ENCODE assay signal across 7 cellular contexts in the genomic region with DNA sequence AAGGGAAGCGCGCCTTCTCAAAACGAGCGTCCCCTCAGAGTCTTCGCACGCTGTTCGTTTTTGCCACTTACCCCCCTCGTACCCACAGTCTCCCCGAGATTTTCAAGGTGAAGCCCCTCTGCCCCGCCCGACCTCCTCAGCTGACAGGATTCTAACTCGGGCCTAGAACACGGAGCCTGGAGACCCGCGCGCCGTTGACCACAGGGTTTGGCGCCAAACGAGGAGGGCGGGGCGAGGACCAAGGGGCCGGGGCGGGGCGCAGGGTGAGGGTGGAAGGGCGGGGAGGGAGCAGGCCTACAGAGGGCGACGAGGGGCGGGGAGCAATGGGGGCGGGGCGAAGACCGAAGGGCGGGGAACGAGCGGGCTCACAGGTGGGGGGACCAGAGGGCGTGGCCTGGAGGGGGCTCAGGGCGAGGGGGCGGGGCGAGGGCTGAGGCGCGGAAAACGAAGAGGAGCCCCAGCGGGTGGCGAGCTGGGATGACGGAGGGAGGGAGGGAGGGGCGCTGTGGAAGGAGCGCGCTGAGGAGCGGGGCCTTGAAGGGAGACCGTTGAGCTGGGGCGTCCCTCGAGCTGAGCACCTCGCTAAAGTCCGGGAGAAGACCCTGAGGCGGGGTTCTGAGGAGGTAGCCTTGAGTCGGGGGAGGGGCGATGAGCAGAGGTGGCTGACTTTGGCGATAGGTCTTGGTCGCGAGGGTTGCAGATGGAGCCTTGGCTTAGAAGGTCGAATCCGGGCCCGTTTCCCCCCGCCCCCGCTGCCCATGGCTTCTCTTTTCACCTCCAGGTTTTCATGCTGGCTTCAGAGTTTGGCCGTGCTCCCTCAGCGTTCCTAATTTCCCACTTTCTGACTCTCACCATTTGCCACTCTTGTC. TPM values are rescaled to one million over a fixed set of nuclear protein-coding genes. Genes with fewer than 3 reads are reported as not detected.
DNase-seq lines count a peak whose midpoint lies in the region; ATAC-seq, FAIRE-seq and TF ChIP-seq lines count a peak whose summit lies in the region.

A gene with protein sequence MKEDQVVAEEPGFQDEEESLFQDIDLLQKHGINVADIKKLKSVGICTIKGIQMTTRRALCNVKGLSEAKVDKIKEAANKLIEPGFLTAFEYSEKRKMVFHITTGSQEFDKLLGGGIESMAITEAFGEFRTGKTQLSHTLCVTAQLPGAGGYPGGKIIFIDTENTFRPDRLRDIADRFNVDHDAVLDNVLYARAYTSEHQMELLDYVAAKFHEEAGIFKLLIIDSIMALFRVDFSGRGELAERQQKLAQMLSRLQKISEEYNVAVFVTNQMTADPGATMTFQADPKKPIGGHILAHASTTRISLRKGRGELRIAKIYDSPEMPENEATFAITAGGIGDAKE (minus strand): TSS at position 212 of the 869 bp plus-strand sequence. CDS start 1,927 bp downstream, outside the sequence.

- peak within 1 kb of the TSS; percentile 40 for H3K27ac ChIP-seq in OCI-LY3 (ENCODE audit: low read length)
- H3K27ac ChIP-seq in endothelial cell of umbilical vein (ENCODE audit: insufficient read depth, low read depth, low read length): no peak within 1 kb of the TSS

- H3K4me3 Mint-ChIP-seq in mesothelial cell of epicardium: peak within 1 kb of the TSS; percentile 76

- H3K4me3 ChIP-seq in OCI-LY3 (ENCODE audit: low read length) (peak within 1 kb of the TSS; percentile 88), endothelial cell of umbilical vein (replicated peaks in 1 of 3; ENCODE audit: insufficient read depth in 1 of 3, low read depth in 1 of 3, low read length in 3 of 3) (peak within 1 kb of the TSS; percentile 19 to 75 (median 60))

- POLR2A ChIA-PET in endothelial cell of umbilical vein (lab: Charles Lee): interaction anchor here (0.7 kb wide), 1 partner anchor 81 kb away, joined by 3 read pairs; no protein-coding TSS in a partner anchor

- H3K4me2 ChIP-seq in OCI-LY3 (ENCODE audit: low read length) (peak within 1 kb of the TSS; percentile 93), endothelial cell of umbilical vein (ENCODE audit: insufficient read depth, low read length) (peak within 1 kb of the TSS; percentile 66)

- H3K27me3 Mint-ChIP-seq in mesothelial cell of epicardium (ENCODE audit: low read depth): peaks cover 8% of the 10 kb centered on the region

- ATAC-seq in GM18511 (IDR thresholded peaks at IDR 0.05; ENCODE audit: unreplicated experiment): peak; percentile 58

- H3K4me1 Mint-ChIP-seq in mesothelial cell of epicardium: peaks cover 16% of the 10 kb centered on the region

- dilution Hi-C loops in endothelial cell of umbilical vein (cut with MboI; ENCODE audit: extremely low pct_ligation_motif_present, low sequenced_read_pairs): no loop called here

- intact Hi-C loops in endothelial cell of umbilical vein (cut with micrococcal nuclease): loop anchor here (1.0 to 10.0 kb wide), 3 partner anchors 65 to 518 kb away; no protein-coding TSS in a partner anchor

- H3K9me3 ChIP-seq in OCI-LY3 (ENCODE audit: insufficient read depth, low read length): no peaks in the 10 kb centered on the region
- H3K9me3 ChIP-seq in endothelial cell of umbilical vein (replicated peaks; ENCODE audit: control insufficient read depth, insufficient read depth, low read length): no peaks in the 10 kb centered on the region

- peak within 1 kb of the TSS; percentile 81 for H3K27ac Mint-ChIP-seq in mesothelial cell of epicardium

- DNase-seq in HS-5 (ENCODE audit: low read depth): peak; percentile 68
- peak; percentile 98 for DNase-seq in activated T-cell treated with anti-CD3 and anti-CD28 coated beads for 1 hour (ENCODE audit: low read depth)
- DNase-seq in endothelial cell of umbilical vein (ENCODE audit: low read depth, low spot score): peak; percentile 69
- DNase-seq in mesothelial cell of epicardium (ENCODE audit: low spot score in 2 of 2, unreplicated experiment in 2 of 2): peak; percentile 88 to 95
- DNase-seq in stimulated activated CD8-positive, alpha-beta memory T cell treated with anti-CD3 and anti-CD28 coated beads, Interleukin-15, amount 100 ng/mL, for 4 hours (ENCODE audit: low read depth in 2 of 2): peak; percentile 91 to 92

- no peak for TF ChIP-seq CTCF in OCI-LY3 (IDR thresholded peaks at IDR 0.05; ENCODE audit: low read depth, low read length)
- no peak for TF ChIP-seq CTCF in endothelial cell of umbilical vein (IDR thresholded peaks at IDR 0.05; ENCODE audit: extremely low read depth in 1 of 2, insufficient read depth in 1 of 2, low read depth in 1 of 2, low read length in 2 of 2)
- TF ChIP-seq CTCF in mesothelial cell of epicardium (IDR thresholded peaks at IDR 0.05; ENCODE audit: unreplicated experiment): no peak

- H2AFZ ChIP-seq in OCI-LY3 (ENCODE audit: low read depth, low read length) (peak within 1 kb of the TSS; percentile 79), endothelial cell of umbilical vein (ENCODE audit: low read depth, low read length) (peak within 1 kb of the TSS; percentile 91)

- H3K27me3 ChIP-seq in OCI-LY3 (ENCODE audit: low read depth, low read length) (peaks cover 3% of the 10 kb centered on the region; the same call in 1 of the 2 replicates), endothelial cell of umbilical vein (ENCODE audit: control insufficient read depth in 2 of 2, insufficient read depth in 2 of 2, low read length in 2 of 2) (peaks cover 0 to 2% of the 10 kb centered on the region in 2 experiments)

- H4K20me1 ChIP-seq in OCI-LY3 (ENCODE audit: insufficient read depth, low read length): no peaks in the 10 kb centered on the region
- no peaks in the 10 kb centered on the region for H4K20me1 ChIP-seq in endothelial cell of umbilical vein (replicated peaks; ENCODE audit: control insufficient read depth, extremely low read depth, insufficient read depth, low read length)

- peaks cover 4% of the 10 kb centered on the region for H3K36me3 ChIP-seq in OCI-LY3 (replicated peaks; ENCODE audit: low read depth, low read length)
- H3K36me3 ChIP-seq in endothelial cell of umbilical vein (ENCODE audit: control insufficient read depth in 2 of 2, extremely low read depth in 1 of 2, insufficient read depth in 2 of 2, low read length in 2 of 2): no peaks in the 10 kb centered on the region

- no peaks in the 10 kb centered on the region for H3K36me3 Mint-ChIP-seq in mesothelial cell of epicardium

- TF ChIP-seq POLR2A in endothelial cell of umbilical vein (IDR thresholded peaks at IDR 0.05; ENCODE audit: low read depth, low read length): no peak

- H3K79me2 ChIP-seq in OCI-LY3 (ENCODE audit: low read length): no peaks in the 10 kb centered on the region
- H3K79me2 ChIP-seq in endothelial cell of umbilical vein (ENCODE audit: control insufficient read depth, insufficient read depth, low read length): no peaks in the 10 kb centered on the region

- H3K9me3 Mint-ChIP-seq in mesothelial cell of epicardium: no peaks in the 10 kb centered on the region

- peak; percentile 74 for FAIRE-seq in endothelial cell of umbilical vein (lab: Jason Lieb, UNC)

- H3K4me1 ChIP-seq in OCI-LY3 (ENCODE audit: low read length): peaks cover 10% of the 10 kb centered on the region
- peaks cover 7% of the 10 kb centered on the region for H3K4me1 ChIP-seq in endothelial cell of umbilical vein (ENCODE audit: control insufficient read depth, extremely low read depth, insufficient read depth, low read length)

- H3K9ac ChIP-seq in OCI-LY3 (ENCODE audit: low read length): peak within 1 kb of the TSS; percentile 87
- H3K9ac ChIP-seq in endothelial cell of umbilical vein (replicated peaks; ENCODE audit: extremely low read depth, insufficient read depth, low read length): peak within 1 kb of the TSS; percentile 75

- no peaks in the 10 kb centered on the region for H3K9me1 ChIP-seq in endothelial cell of umbilical vein (replicated peaks; ENCODE audit: control insufficient read depth, extremely low read depth, insufficient read depth, low read length)

- BruUV-seq in endothelial cell of umbilical vein (replicated peaks; lab: Mats Ljungman, UMichigan): TSS peak; percentile 75

- CTCF ChIA-PET in endothelial cell of umbilical vein (lab: Charles Lee): interaction anchor here (0.7 to 6.8 kb wide), 5 partner anchors 12 to 518 kb away, joined by 3 to 76 read pairs (median 4); no protein-coding TSS in a partner anchor

TF ChIP-seq in endothelial cell of umbilical vein, 7 proteins besides CTCF, POLR2A, EP300 and RAD21:
- no peak for TF ChIP-seq EZH2 (IDR thresholded peaks at IDR 0.05; ENCODE audit: borderline replicate concordance, low read depth, low read length, severe bottlenecking)
- TF ChIP-seq, protein P1, sequence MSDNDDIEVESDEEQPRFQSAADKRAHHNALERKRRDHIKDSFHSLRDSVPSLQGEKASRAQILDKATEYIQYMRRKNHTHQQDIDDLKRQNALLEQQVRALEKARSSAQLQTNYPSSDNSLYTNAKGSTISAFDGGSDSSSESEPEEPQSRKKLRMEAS (IDR thresholded peaks at IDR 0.05; ENCODE audit: insufficient read depth, insufficient read length): no peak
- no peak for TF ChIP-seq JUN (IDR thresholded peaks at IDR 0.05; ENCODE audit: borderline replicate concordance, insufficient read depth, insufficient read length, low read depth)
- no peak for TF ChIP-seq FOS (IDR thresholded peaks at IDR 0.05; ENCODE audit: borderline replicate concordance, insufficient read depth, low read length)
- no peak for TF ChIP-seq GATA2 (IDR thresholded peaks at IDR 0.05; ENCODE audit: insufficient read depth, insufficient read length, low read depth, low read length)
- no peak for TF ChIP-seq MYC (IDR thresholded peaks at IDR 0.05; ENCODE audit: low read depth, low read length)
- no peak for TF ChIP-seq POLR2AphosphoS5 (IDR thresholded peaks at IDR 0.05; ENCODE audit: insufficient read depth, low read depth, low read length)

RNA-seq across cellular contexts. Expression of the gene that starts here (rescaled TPM):
- total RNA-seq in endothelial cell of umbilical vein: 0.91 and 1.1 TPM in 2 replicates
- polyA plus RNA-seq in endothelial cell of umbilical vein: 0.22 and 0.24 TPM in 2 replicates
- polyA plus RNA-seq in endothelial cell of umbilical vein (2011; cell fraction: cytosol; rRNA removed): 5.7 and 6.5 TPM in 2 replicates
- polyA plus RNA-seq in endothelial cell of umbilical vein (2011; cell fraction: nucleus; rRNA removed): 1.1 and 3.0 TPM in 2 replicates
- 0.57 and 2.0 TPM in 2 replicates for polyA plus RNA-seq in endothelial cell of umbilical vein (2012)
- 0.45 TPM in 1 of 2 replicates, not detected in the other for polyA minus RNA-seq in endothelial cell of umbilical vein
- polyA minus RNA-seq in endothelial cell of umbilical vein (2011; cell fraction: cytosol; rRNA and poly(A)+ RNA removed): not detected
- polyA minus RNA-seq in endothelial cell of umbilical vein (2011; cell fraction: nucleus; rRNA and poly(A)+ RNA removed): 0.53 and 1.1 TPM in 2 replicates
- total RNA-seq in mesothelial cell of epicardium: 2.8 to 4.8 TPM (median 4.2 TPM) in 3 replicates
